Comparison of ENCODE assay signal across 14 cellular contexts in genomic region chr7:72213081-72213480, GRCh38.
A peak's percentile ranks its signal among the peaks of the same experiment; 100 is the strongest.
DNase-seq lines count a peak whose midpoint lies in the region; TF ChIP-seq lines count a peak whose summit lies in the region.
"Had no signal": no experiment of that assay in that cellular context is flagged by ENCODE, and none has a peak within 500 bp of the region (broad histone marks: within the 10 kb centered on the region; RNA-seq: fewer than 3 reads in every experiment).

No MANE protein-coding gene starts in this region.

- intact Hi-C loops in activated naive CD4-positive, alpha-beta T cell treated with anti-CD3 and anti-CD28 coated beads for 36 hours (cut with micrococcal nuclease), result no loop called here

- no peaks in the 10 kb centered on the region for H3K36me3 Mint-ChIP-seq in neural crest cell (ENCODE audit: low read depth)
- H3K36me3 Mint-ChIP-seq in activated naive CD4-positive, alpha-beta T cell treated with anti-CD3 and anti-CD28 coated beads for 36 hours (ENCODE audit: low read depth), result no peaks in the 10 kb centered on the region
- H3K36me3 Mint-ChIP-seq: CD4-positive, alpha-beta memory T cell had no signal

- DNase-seq in M059J (ENCODE audit: low read depth) (peak; percentile 93), foreskin melanocyte (peak; percentile 32), neural crest cell (ENCODE audit: low read depth, low spot score) (no peak), NCI-H2029 treated with DMSO at 0.1 percent for 48 hours (lab: John Stamatoyannopoulos, UW) (no peak), NCI-H146 (lab: John Stamatoyannopoulos, UW) (no peak)
- DNase-seq in activated naive CD4-positive, alpha-beta T cell treated with anti-CD3 and anti-CD28 coated beads for 36 hours, result no peak
- DNase-seq: C1 segment of cervical spinal cord; Calu3; CD4-positive, alpha-beta memory T cell; COR-L47; DND-41; GOT3; H7; HFFc6 had no signal

- CTCF ChIA-PET in activated naive CD4-positive, alpha-beta T cell treated with anti-CD3 and anti-CD28 coated beads for 36 hours (lab: Charles Lee), result no interaction called here

- H3K4me1 Mint-ChIP-seq in neural crest cell, result peaks cover 6% of the 10 kb centered on the region
- H3K4me1 Mint-ChIP-seq in activated naive CD4-positive, alpha-beta T cell treated with anti-CD3 and anti-CD28 coated beads for 36 hours (ENCODE audit: low read depth), result no peaks in the 10 kb centered on the region
- H3K4me1 Mint-ChIP-seq: CD4-positive, alpha-beta memory T cell had no signal

- H3K27me3 Mint-ChIP-seq in neural crest cell (ENCODE audit: low read depth), result peaks cover 29% of the 10 kb centered on the region
- peaks cover 4% of the 10 kb centered on the region for H3K27me3 Mint-ChIP-seq in activated naive CD4-positive, alpha-beta T cell treated with anti-CD3 and anti-CD28 coated beads for 36 hours (ENCODE audit: low read depth)

- no peaks in the 10 kb centered on the region for H3K9me3 Mint-ChIP-seq in neural crest cell
- H3K9me3 Mint-ChIP-seq in activated naive CD4-positive, alpha-beta T cell treated with anti-CD3 and anti-CD28 coated beads for 36 hours, result peaks cover 9% of the 10 kb centered on the region

- no peak overlapping the region for H3K4me3 Mint-ChIP-seq in neural crest cell
- no peak overlapping the region for H3K4me3 Mint-ChIP-seq in activated naive CD4-positive, alpha-beta T cell treated with anti-CD3 and anti-CD28 coated beads for 36 hours
- H3K4me3 Mint-ChIP-seq: CD4-positive, alpha-beta memory T cell; HFFc6 had no signal

- H3K27ac Mint-ChIP-seq in neural crest cell (ENCODE audit: unreplicated experiment), result peak overlapping the region; percentile 68
- H3K27ac Mint-ChIP-seq in activated naive CD4-positive, alpha-beta T cell treated with anti-CD3 and anti-CD28 coated beads for 36 hours, result no peak overlapping the region
- H3K27ac Mint-ChIP-seq: CD4-positive, alpha-beta memory T cell; HFFc6 had no signal

- TF ChIP-seq CTCF in neural crest cell (conservative IDR thresholded peaks at IDR 0.05), result no peak

Comparison
In these comparisons a context has a peak if more than half of its experiments do, and no peak if none do; other contexts are left out.
1. DNase-seq: peak in M059J (single experiment) and foreskin melanocyte (single experiment); none in neural crest cell (single experiment), NCI-H2029 treated with DMSO at 0.1 percent for 48 hours (single experiment), NCI-H146 (single experiment) and activated naive CD4-positive, alpha-beta T cell treated with anti-CD3 and anti-CD28 coated beads for 36 hours (single experiment).